ENCODE assay signal across 17 cellular contexts in genomic region chr3:186596568-186597287, GRCh38. TPM values are rescaled to one million over a fixed set of nuclear protein-coding genes. Genes with fewer than 3 reads are reported as not detected.
DNase-seq lines count a peak whose midpoint lies in the region; ATAC-seq and TF ChIP-seq lines count a peak whose summit lies in the region.
"Had no signal": no experiment of that assay in that cellular context is flagged by ENCODE, and none has a peak within 500 bp of the region (broad histone marks: within the 10 kb centered on the region; RNA-seq: fewer than 3 reads in every experiment).

No MANE protein-coding gene starts in this region.

- H3K36me3 ChIP-seq in ES-I3 (ENCODE audit: insufficient read depth, low read length), result no peaks in the 10 kb centered on the region
- no peaks in the 10 kb centered on the region for H3K36me3 ChIP-seq in naive thymus-derived CD4-positive, alpha-beta T cell (ENCODE audit: control insufficient read depth in 2 of 3, insufficient read depth in 3 of 3, low read length in 3 of 3)
- H3K36me3 ChIP-seq: BLaER1 treated with 17β-estradiol and CSF1 and Interleukin-3, amounts not matched to agents 10 nM and 100 nM had no signal

- no peaks in the 10 kb centered on the region for H3K9me3 ChIP-seq in ES-I3 (ENCODE audit: control insufficient read depth, insufficient read depth, low read length)
- no peaks in the 10 kb centered on the region for H3K9me3 ChIP-seq in naive thymus-derived CD4-positive, alpha-beta T cell (ENCODE audit: control insufficient read depth in 2 of 3, low read length in 3 of 3)
- H3K9me3 ChIP-seq: BLaER1 treated with 17β-estradiol and CSF1 and Interleukin-3, amounts not matched to agents 10 nM and 100 nM had no signal

- no peak for TF ChIP-seq CTCF in fibroblast of pulmonary artery (IDR thresholded peaks at IDR 0.05; ENCODE audit: low read length, missing control alignments)
- no peak for TF ChIP-seq CTCF in omental fat pad (IDR thresholded peaks at IDR 0.05)

- H3K27me3 Mint-ChIP-seq in naive thymus-derived CD4-positive, alpha-beta T cell, result peaks cover 0 to 4% (median 4%) of the 10 kb centered on the region in 5 donors

- intact Hi-C loops in naive thymus-derived CD4-positive, alpha-beta T cell (cut with micrococcal nuclease), result no loop called here
- intact Hi-C loops in Right ventricle myocardium superior (cut with DNase I), result no loop called here

- no peaks in the 10 kb centered on the region for H3K27me3 ChIP-seq in naive thymus-derived CD4-positive, alpha-beta T cell (ENCODE audit: control insufficient read depth in 2 of 2, insufficient read depth in 2 of 2, low read length in 2 of 2)
- H3K27me3 ChIP-seq: BLaER1 treated with 17β-estradiol and CSF1 and Interleukin-3, amounts not matched to agents 10 nM and 100 nM had no signal

- H3K9me3 Mint-ChIP-seq in naive thymus-derived CD4-positive, alpha-beta T cell, result no peaks in the 10 kb centered on the region
- H3K9me3 Mint-ChIP-seq: stimulated activated naive B cell treated with anti-CD40 and anti-IgM and Interleukin-4, amounts not matched to agents 10 μg/mL and 1 μg/mL and 100 μg/mL, for 72 hours had no signal

- DNase-seq in NCI-H69 (lab: John Stamatoyannopoulos, UW) (peak; percentile 34), fibroblast of pulmonary artery (ENCODE audit: low read depth) (peak; percentile 44), omental fat pad (ENCODE audit: low spot score) (no peak), Right ventricle myocardium superior (no peak), NCI-H446 (lab: John Stamatoyannopoulos, UW) (no peak)
- DNase-seq in naive thymus-derived CD4-positive, alpha-beta T cell, result no peak
- DNase-seq in stimulated activated CD4-positive, alpha-beta T cell treated with anti-CD3 and anti-CD28 coated beads, Interleukin-15, amount 100 ng/mL, for 24 hours, result no peak
- DNase-seq: activated CD4-positive, CD25-positive, alpha-beta regulatory T cell; dermis blood vessel endothelial cell; GF-D8; Kasumi-1; NCI-H1930; stimulated activated CD4-positive, alpha-beta T cell treated with anti-CD3 and anti-CD28 coated beads, Interleukin-4, amount 100 ng/mL, for 24 hours; stimulated activated naive B cell treated with anti-CD40 and anti-IgM and Interleukin-4, amounts not matched to agents 10 μg/mL and 1 μg/mL and 100 μg/mL, for 72 hours had no signal

- no peak overlapping the region for H3K4me3 ChIP-seq in fibroblast of pulmonary artery (replicated peaks; ENCODE audit: low read depth, low read length)
- no peak overlapping the region for H3K4me3 ChIP-seq in naive thymus-derived CD4-positive, alpha-beta T cell (ENCODE audit: low read length)
- H3K4me3 ChIP-seq: BLaER1 treated with 17β-estradiol and CSF1 and Interleukin-3, amounts not matched to agents 10 nM and 100 nM had no signal

- POLR2A ChIA-PET in naive thymus-derived CD4-positive, alpha-beta T cell (lab: Charles Lee), result no interaction called here

- H3K9ac ChIP-seq in ES-I3 (ENCODE audit: low read depth, low read length), result peak overlapping the region; percentile 20; the same call in 1 of the 2 replicates
- H3K9ac ChIP-seq: BLaER1 treated with 17β-estradiol and CSF1 and Interleukin-3, amounts not matched to agents 10 nM and 100 nM had no signal

- no peak overlapping the region for H3K27ac ChIP-seq in naive thymus-derived CD4-positive, alpha-beta T cell (ENCODE audit: low read depth, low read length)
- H3K27ac ChIP-seq: BLaER1 treated with 17β-estradiol and CSF1 and Interleukin-3, amounts not matched to agents 10 nM and 100 nM had no signal

- ATAC-seq in omental fat pad (ENCODE audit: low FRiP score), result peak; percentile 61
- ATAC-seq in naive thymus-derived CD4-positive, alpha-beta T cell, result no peak
- ATAC-seq in Right ventricle myocardium superior (ENCODE audit: poor library complexity), result no peak
- ATAC-seq: stimulated activated naive B cell treated with anti-CD40 and anti-IgM and Interleukin-4, amounts not matched to agents 10 μg/mL and 1 μg/mL and 100 μg/mL, for 72 hours had no signal

- H3K4me1 ChIP-seq in ES-I3 (ENCODE audit: insufficient read depth, low read length), result no peaks in the 10 kb centered on the region; the same call in 1 of the 2 replicates
- no peaks in the 10 kb centered on the region for H3K4me1 ChIP-seq in naive thymus-derived CD4-positive, alpha-beta T cell (ENCODE audit: control insufficient read depth in 2 of 2, insufficient read depth in 2 of 2, low read length in 2 of 2)
- H3K4me1 ChIP-seq: BLaER1 treated with 17β-estradiol and CSF1 and Interleukin-3, amounts not matched to agents 10 nM and 100 nM had no signal

- peak overlapping the region in 1 of 10 donors; percentile 19 for H3K4me3 Mint-ChIP-seq in naive thymus-derived CD4-positive, alpha-beta T cell
- H3K4me3 Mint-ChIP-seq: stimulated activated naive B cell treated with anti-CD40 and anti-IgM and Interleukin-4, amounts not matched to agents 10 μg/mL and 1 μg/mL and 100 μg/mL, for 72 hours had no signal

- H3K36me3 Mint-ChIP-seq in naive thymus-derived CD4-positive, alpha-beta T cell, result no peaks in the 10 kb centered on the region
- H3K36me3 Mint-ChIP-seq: stimulated activated naive B cell treated with anti-CD40 and anti-IgM and Interleukin-4, amounts not matched to agents 10 μg/mL and 1 μg/mL and 100 μg/mL, for 72 hours had no signal

- no peaks in the 10 kb centered on the region for H3K4me1 Mint-ChIP-seq in naive thymus-derived CD4-positive, alpha-beta T cell
- H3K4me1 Mint-ChIP-seq: stimulated activated naive B cell treated with anti-CD40 and anti-IgM and Interleukin-4, amounts not matched to agents 10 μg/mL and 1 μg/mL and 100 μg/mL, for 72 hours had no signal

- CTCF ChIA-PET in naive thymus-derived CD4-positive, alpha-beta T cell (lab: Charles Lee), result interaction anchor here (0.7 to 1.1 kb wide), 2 partner anchors 10 to 660 kb away, joined by 3 to 4 read pairs; no protein-coding TSS in a partner anchor

- H3K27ac Mint-ChIP-seq in naive thymus-derived CD4-positive, alpha-beta T cell, result peak overlapping the region in 1 of 9 donors; percentile 56
- H3K27ac Mint-ChIP-seq: stimulated activated naive B cell treated with anti-CD40 and anti-IgM and Interleukin-4, amounts not matched to agents 10 μg/mL and 1 μg/mL and 100 μg/mL, for 72 hours had no signal

RNA-seq across cellular contexts. Expression of gene AHSG, which starts 16.1 kb away (rescaled TPM):
- not detected for total RNA-seq in omental fat pad
- total RNA-seq in naive thymus-derived CD4-positive, alpha-beta T cell, result not detected
- polyA plus RNA-seq in naive thymus-derived CD4-positive, alpha-beta T cell, result not detected
- total RNA-seq in Right ventricle myocardium superior, result not detected
- total RNA-seq: dermis blood vessel endothelial cell had no signal

RNA-seq across cellular contexts. Expression of gene DNAJB11, which starts 26.2 kb away (rescaled TPM):
- total RNA-seq in omental fat pad, result 10 to 100 TPM; 43.7 to 69.9 (median 47.8) TPM
- total RNA-seq in naive thymus-derived CD4-positive, alpha-beta T cell, result 10 to 100 TPM; 29.9 to 75.2 (median 63.1) TPM
- 10 to 100 TPM; 27.4 to 28.5 TPM for polyA plus RNA-seq in naive thymus-derived CD4-positive, alpha-beta T cell
- 19.7 TPM for total RNA-seq in Right ventricle myocardium superior

RNA-seq across cellular contexts. Expression of gene TBCCD1, which starts 29.6 kb away (rescaled TPM):
- total RNA-seq in omental fat pad, result 10 to 100 TPM; 10.0 to 18.9 (median 16.1) TPM
- 10 to 100 TPM; 11.3 to 20.3 (median 15.8) TPM for total RNA-seq in naive thymus-derived CD4-positive, alpha-beta T cell
- polyA plus RNA-seq in naive thymus-derived CD4-positive, alpha-beta T cell, result 10 to 100 TPM; 13.8 to 21.1 TPM
- 6.2 TPM for total RNA-seq in Right ventricle myocardium superior

RNA-seq across cellular contexts. Expression of gene FETUB, which starts 43.5 kb away (rescaled TPM):
- not detected for total RNA-seq in omental fat pad
- total RNA-seq in naive thymus-derived CD4-positive, alpha-beta T cell, result not detected
- not detected for polyA plus RNA-seq in naive thymus-derived CD4-positive, alpha-beta T cell
- not detected for total RNA-seq in Right ventricle myocardium superior
- total RNA-seq: dermis blood vessel endothelial cell had no signal
- polyA plus RNA-seq: adipose tissue had no signal

RNA-seq across cellular contexts. Expression of gene CRYGS, which starts 52.5 kb away (rescaled TPM):
- total RNA-seq in omental fat pad, result 1 to 10 TPM in 3 of 4 donors, under 1 TPM in 1; 0.93 to 6.5 (median 3.4) TPM
- 10 to 100 TPM in 2 of 5 experiments, 1 to 10 TPM in 3; 3.1 to 13.9 (median 4.9) TPM for total RNA-seq in naive thymus-derived CD4-positive, alpha-beta T cell
- polyA plus RNA-seq in naive thymus-derived CD4-positive, alpha-beta T cell, result under 1 TPM in 1 of 2 donors, not detected in 1; 0.26 TPM
- total RNA-seq in Right ventricle myocardium superior, result 1.1 TPM

Comparison
In these comparisons a context has a peak if more than half of its experiments do, and no peak if none do; other contexts are left out.
1. DNase-seq: peak in NCI-H69 (single experiment) and fibroblast of pulmonary artery (single experiment); none in omental fat pad (single experiment), naive thymus-derived CD4-positive, alpha-beta T cell (0 of 9), Right ventricle myocardium superior (single experiment), NCI-H446 (0 of 2) and stimulated activated CD4-positive, alpha-beta T cell treated with anti-CD3 and anti-CD28 coated beads, Interleukin-15, amount 100 ng/mL, for 24 hours (single experiment).